Comparison of ENCODE assay signal across 1 cellular context in genomic region chr22:19730662-19731360, GRCh38.
TF ChIP-seq lines count a peak whose summit lies in the region.

No MANE protein-coding gene starts in this region.

TF ChIP-seq in HepG2, 621 proteins besides CTCF, POLR2A, EP300 and RAD21 (continued from another document and continues in another):
- TF ChIP-seq ZXDC (CRISPR knock-in tag; IDR thresholded peaks at IDR 0.05) (no peak), ZNF407 (CRISPR knock-in tag; IDR thresholded peaks at IDR 0.05; ENCODE audit: not compliant biosample characterization) (no peak), BCLAF1 (IDR thresholded peaks at IDR 0.05) (no peak), ZBTB38 (CRISPR knock-in tag; IDR thresholded peaks at IDR 0.05) (peak; percentile 85), MNT (IDR thresholded peaks at IDR 0.05) (peak; percentile 4; the same call in 1 of the 2 replicates), SP140L (CRISPR knock-in tag; IDR thresholded peaks at IDR 0.05; ENCODE audit: borderline replicate concordance) (no peak), FOXP4 (CRISPR knock-in tag; IDR thresholded peaks at IDR 0.05) (peak; percentile 99), ZNF253 (CRISPR knock-in tag; IDR thresholded peaks at IDR 0.05; ENCODE audit: borderline replicate concordance) (no peak), TBP (CRISPR knock-in tag; IDR thresholded peaks at IDR 0.05) (no peak), MAZ (IDR thresholded peaks at IDR 0.05; ENCODE audit: borderline replicate concordance, low read depth, low read length) (no peak; the same call in 1 of the 2 replicates), MAZ (CRISPR knock-in tag; IDR thresholded peaks at IDR 0.05; ENCODE audit: low read depth) (peak; percentile 96), ARID4A (CRISPR knock-in tag; IDR thresholded peaks at IDR 0.05; ENCODE audit: borderline replicate concordance) (peak; percentile 91), ZNF574 (CRISPR knock-in tag; IDR thresholded peaks at IDR 0.05) (peak; percentile 70), ARHGAP35 (CRISPR knock-in tag; IDR thresholded peaks at IDR 0.05; ENCODE audit: borderline replicate concordance) (peak; percentile 6; the same call in 1 of the 2 replicates), PAXIP1 (CRISPR knock-in tag; conservative IDR thresholded peaks at IDR 0.05) (peak; percentile 91), ZNF839 (CRISPR knock-in tag; IDR thresholded peaks at IDR 0.05; ENCODE audit: borderline replicate concordance) (peak; percentile 38; the same call in 1 of the 2 replicates)
